1 cellular context compared by ENCODE assay signal in the genomic region with DNA sequence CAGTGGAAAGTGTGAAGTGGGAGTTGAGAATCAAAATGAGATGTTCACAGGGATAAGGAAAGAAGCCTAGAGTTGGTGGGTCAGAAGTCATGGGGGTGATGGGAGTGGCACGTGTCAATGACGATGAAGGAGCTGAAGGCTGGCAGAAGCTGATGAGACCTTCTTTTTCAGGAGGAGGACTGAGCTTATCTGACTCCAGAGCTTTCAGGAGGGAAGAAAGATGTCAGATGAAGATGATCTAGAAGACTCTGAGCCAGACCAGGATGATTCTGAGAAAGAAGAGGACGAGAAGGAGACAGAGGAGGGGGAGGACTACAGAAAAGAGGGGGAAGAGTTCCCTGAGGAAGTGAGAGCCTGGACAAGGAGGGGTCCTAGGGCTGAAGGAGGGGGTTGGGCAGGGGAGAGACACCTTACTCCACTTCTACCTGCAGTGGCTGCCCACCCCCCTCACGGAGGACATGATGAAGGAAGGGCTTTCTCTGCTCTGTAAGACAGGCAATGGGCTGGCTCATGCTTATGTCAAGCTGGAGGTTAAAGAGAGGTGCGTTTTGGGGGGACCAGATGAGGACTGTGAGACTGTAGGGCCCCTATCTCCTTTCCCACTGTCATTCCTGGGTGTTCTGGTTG.
TF ChIP-seq lines count a peak whose summit lies in the region.

No MANE protein-coding gene starts in this region.

TF ChIP-seq in GM12878, 131 proteins besides CTCF, POLR2A, EP300 and RAD21:
- no peak for TF ChIP-seq CBX3 (IDR thresholded peaks at IDR 0.05; ENCODE audit: borderline replicate concordance, low read depth)
- TF ChIP-seq, protein P1, sequence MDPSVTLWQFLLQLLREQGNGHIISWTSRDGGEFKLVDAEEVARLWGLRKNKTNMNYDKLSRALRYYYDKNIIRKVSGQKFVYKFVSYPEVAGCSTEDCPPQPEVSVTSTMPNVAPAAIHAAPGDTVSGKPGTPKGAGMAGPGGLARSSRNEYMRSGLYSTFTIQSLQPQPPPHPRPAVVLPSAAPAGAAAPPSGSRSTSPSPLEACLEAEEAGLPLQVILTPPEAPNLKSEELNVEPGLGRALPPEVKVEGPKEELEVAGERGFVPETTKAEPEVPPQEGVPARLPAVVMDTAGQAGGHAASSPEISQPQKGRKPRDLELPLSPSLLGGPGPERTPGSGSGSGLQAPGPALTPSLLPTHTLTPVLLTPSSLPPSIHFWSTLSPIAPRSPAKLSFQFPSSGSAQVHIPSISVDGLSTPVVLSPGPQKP (IDR thresholded peaks at IDR 0.05; ENCODE audit: low read depth, low read length), result no peak
- TF ChIP-seq TCF3 (IDR thresholded peaks at IDR 0.05; ENCODE audit: borderline replicate concordance, insufficient read depth, low read depth, low read length), result no peak
- no peak for TF ChIP-seq ZZZ3 (IDR thresholded peaks at IDR 0.05; ENCODE audit: control insufficient read depth, insufficient read length, low read depth)
- no peak for TF ChIP-seq KDM1A (IDR thresholded peaks at IDR 0.05; ENCODE audit: borderline replicate concordance)
- no peak for TF ChIP-seq ETV6 (conservative IDR thresholded peaks at IDR 0.05 in 1 of 2, IDR thresholded peaks at IDR 0.05 in 1 of 2; ENCODE audit: borderline replicate concordance in 1 of 2, low read depth in 1 of 2)
- no peak for TF ChIP-seq SP1 (IDR thresholded peaks at IDR 0.05; ENCODE audit: low read depth, low read length)
- TF ChIP-seq BRCA1 (IDR thresholded peaks at IDR 0.05; ENCODE audit: low read depth, low read length), result no peak
- TF ChIP-seq MYB (IDR thresholded peaks at IDR 0.05; ENCODE audit: borderline replicate concordance, low read depth, low read length), result no peak
- TF ChIP-seq EGR1 (IDR thresholded peaks at IDR 0.05; ENCODE audit: borderline replicate concordance in 1 of 2, low read depth in 2 of 2, low read length in 2 of 2), result no peak
- TF ChIP-seq, protein P2, sequence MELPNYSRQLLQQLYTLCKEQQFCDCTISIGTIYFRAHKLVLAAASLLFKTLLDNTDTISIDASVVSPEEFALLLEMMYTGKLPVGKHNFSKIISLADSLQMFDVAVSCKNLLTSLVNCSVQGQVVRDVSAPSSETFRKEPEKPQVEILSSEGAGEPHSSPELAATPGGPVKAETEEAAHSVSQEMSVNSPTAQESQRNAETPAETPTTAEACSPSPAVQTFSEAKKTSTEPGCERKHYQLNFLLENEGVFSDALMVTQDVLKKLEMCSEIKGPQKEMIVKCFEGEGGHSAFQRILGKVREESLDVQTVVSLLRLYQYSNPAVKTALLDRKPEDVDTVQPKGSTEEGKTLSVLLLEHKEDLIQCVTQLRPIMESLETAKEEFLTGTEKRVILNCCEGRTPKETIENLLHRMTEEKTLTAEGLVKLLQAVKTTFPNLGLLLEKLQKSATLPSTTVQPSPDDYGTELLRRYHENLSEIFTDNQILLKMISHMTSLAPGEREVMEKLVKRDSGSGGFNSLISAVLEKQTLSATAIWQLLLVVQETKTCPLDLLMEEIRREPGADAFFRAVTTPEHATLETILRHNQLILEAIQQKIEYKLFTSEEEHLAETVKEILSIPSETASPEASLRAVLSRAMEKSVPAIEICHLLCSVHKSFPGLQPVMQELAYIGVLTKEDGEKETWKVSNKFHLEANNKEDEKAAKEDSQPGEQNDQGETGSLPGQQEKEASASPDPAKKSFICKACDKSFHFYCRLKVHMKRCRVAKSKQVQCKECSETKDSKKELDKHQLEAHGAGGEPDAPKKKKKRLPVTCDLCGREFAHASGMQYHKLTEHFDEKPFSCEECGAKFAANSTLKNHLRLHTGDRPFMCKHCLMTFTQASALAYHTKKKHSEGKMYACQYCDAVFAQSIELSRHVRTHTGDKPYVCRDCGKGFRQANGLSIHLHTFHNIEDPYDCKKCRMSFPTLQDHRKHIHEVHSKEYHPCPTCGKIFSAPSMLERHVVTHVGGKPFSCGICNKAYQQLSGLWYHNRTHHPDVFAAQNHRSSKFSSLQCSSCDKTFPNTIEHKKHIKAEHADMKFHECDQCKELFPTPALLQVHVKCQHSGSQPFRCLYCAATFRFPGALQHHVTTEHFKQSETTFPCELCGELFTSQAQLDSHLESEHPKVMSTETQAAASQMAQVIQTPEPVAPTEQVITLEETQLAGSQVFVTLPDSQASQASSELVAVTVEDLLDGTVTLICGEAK (IDR thresholded peaks at IDR 0.05; ENCODE audit: borderline replicate concordance), result no peak
- TF ChIP-seq, protein P3, sequence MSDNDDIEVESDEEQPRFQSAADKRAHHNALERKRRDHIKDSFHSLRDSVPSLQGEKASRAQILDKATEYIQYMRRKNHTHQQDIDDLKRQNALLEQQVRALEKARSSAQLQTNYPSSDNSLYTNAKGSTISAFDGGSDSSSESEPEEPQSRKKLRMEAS (IDR thresholded peaks at IDR 0.05; ENCODE audit: low read depth, low read length), result no peak
- TF ChIP-seq CHD4 (IDR thresholded peaks at IDR 0.05), result no peak
- TF ChIP-seq STAT3 (IDR thresholded peaks at IDR 0.05; ENCODE audit: low read depth, low read length), result no peak
- no peak for TF ChIP-seq SREBF1 (IDR thresholded peaks at IDR 0.05; ENCODE audit: low read length)
- TF ChIP-seq MEF2A (IDR thresholded peaks at IDR 0.05; ENCODE audit: insufficient read depth, low read depth, low read length), result no peak
- TF ChIP-seq MXI1 (IDR thresholded peaks at IDR 0.05; ENCODE audit: low read depth, low read length), result no peak
- TF ChIP-seq, protein P4, sequence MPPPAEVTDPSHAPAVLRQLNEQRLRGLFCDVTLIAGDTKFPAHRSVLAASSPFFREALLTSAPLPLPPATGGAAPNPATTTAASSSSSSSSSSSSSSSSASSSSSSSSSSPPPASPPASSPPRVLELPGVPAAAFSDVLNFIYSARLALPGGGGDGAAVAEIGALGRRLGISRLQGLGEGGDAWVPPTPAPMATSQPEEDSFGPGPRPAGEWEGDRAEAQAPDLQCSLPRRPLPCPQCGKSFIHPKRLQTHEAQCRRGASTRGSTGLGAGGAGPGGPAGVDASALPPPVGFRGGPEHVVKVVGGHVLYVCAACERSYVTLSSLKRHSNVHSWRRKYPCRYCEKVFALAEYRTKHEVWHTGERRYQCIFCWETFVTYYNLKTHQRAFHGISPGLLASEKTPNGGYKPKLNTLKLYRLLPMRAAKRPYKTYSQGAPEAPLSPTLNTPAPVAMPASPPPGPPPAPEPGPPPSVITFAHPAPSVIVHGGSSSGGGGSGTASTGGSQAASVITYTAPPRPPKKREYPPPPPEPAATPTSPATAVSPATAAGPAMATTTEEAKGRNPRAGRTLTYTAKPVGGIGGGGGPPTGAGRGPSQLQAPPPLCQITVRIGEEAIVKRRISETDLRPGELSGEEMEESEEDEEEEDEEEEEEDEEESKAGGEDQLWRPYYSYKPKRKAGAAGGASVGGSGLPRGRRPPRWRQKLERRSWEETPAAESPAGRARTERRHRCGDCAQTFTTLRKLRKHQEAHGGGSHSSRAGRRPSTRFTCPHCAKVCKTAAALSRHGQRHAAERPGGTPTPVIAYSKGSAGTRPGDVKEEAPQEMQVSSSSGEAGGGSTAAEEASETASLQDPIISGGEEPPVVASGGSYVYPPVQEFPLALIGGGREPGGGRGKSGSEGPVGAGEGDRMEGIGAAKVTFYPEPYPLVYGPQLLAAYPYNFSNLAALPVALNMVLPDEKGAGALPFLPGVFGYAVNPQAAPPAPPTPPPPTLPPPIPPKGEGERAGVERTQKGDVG (CRISPR knock-in tag; IDR thresholded peaks at IDR 0.05), result no peak
- no peak for TF ChIP-seq NR2F1 (conservative IDR thresholded peaks at IDR 0.05)
